Comparison of ENCODE assay signal across 9 cellular contexts in genomic region chr17:74768069-74768762, GRCh38. TPM values are rescaled to one million over a fixed set of nuclear protein-coding genes. Genes with fewer than 3 reads are reported as not detected.
DNase-seq lines count a peak whose midpoint lies in the region; ATAC-seq and TF ChIP-seq lines count a peak whose summit lies in the region.
"Had no signal": no experiment of that assay in that cellular context is flagged by ENCODE, and none has a peak within 500 bp of the region (broad histone marks: within the 10 kb centered on the region; RNA-seq: fewer than 3 reads in every experiment).

No MANE protein-coding gene starts in this region.

- DNase-seq in AG09319 (ENCODE audit: extremely low read depth, low read depth) (peak; percentile 16), NCI-H226 (peak; percentile 35), choroid plexus epithelial cell (ENCODE audit: low read depth) (peak; percentile 43), naive B cell (no peak), NOMO-1 treated with DMSO at 0.1 percent for 48 hours (lab: John Stamatoyannopoulos, UW; ENCODE audit: unreplicated experiment) (no peak), NCI-H1105 treated with DMSO at 0.1 percent for 48 hours (lab: John Stamatoyannopoulos, UW) (no peak)
- no peak for DNase-seq in NK-92 treated with Interleukin-12 subunit alpha and Interleukin-12 subunit beta, amount 100 ng/mL, for 24 hours (lab: John Stamatoyannopoulos, UW)
- DNase-seq: activated CD8-positive, alpha-beta memory T cell treated with anti-CD3 and anti-CD28 coated beads for 24 hours had no signal

- peaks cover 0 to 21% of the 10 kb centered on the region in 2 donors for H3K36me3 Mint-ChIP-seq in naive B cell

- TF ChIP-seq CTCF in AG09319 (IDR thresholded peaks at IDR 0.05; ENCODE audit: low read depth, low read length) (no peak), choroid plexus epithelial cell (conservative IDR thresholded peaks at IDR 0.05; ENCODE audit: low read depth, low read length) (no peak)

- H3K27ac Mint-ChIP-seq in naive B cell, result peak overlapping the region in 4 of 6 donors; percentile 37 to 75 (median 50)

- H3K4me3 ChIP-seq in choroid plexus epithelial cell (ENCODE audit: low read depth, low read length), result no peak overlapping the region

- H3K9me3 Mint-ChIP-seq in naive B cell, result no peaks in the 10 kb centered on the region

- H3K4me1 Mint-ChIP-seq in naive B cell, result peaks cover 12 to 17% (median 16%) of the 10 kb centered on the region in 3 donors

- no peaks in the 10 kb centered on the region for H3K27me3 Mint-ChIP-seq in naive B cell

- no peak overlapping the region for H3K4me3 Mint-ChIP-seq in naive B cell

- ATAC-seq in naive B cell (ENCODE audit: low read depth in 2 of 2), result no peak
- ATAC-seq in HG03025 (IDR thresholded peaks at IDR 0.05; ENCODE audit: low FRiP score, unreplicated experiment), result no peak

RNA-seq across cellular contexts. Expression of gene NAT9, which starts 7.9 kb away (rescaled TPM):
- 10 to 100 TPM in 5 of 6 donors, 1 to 10 TPM in 1; 9.6 to 29.0 (median 15.6) TPM for polyA plus RNA-seq in naive B cell (ENCODE audit: low read depth in 6 of 6)

RNA-seq across cellular contexts. Expression of gene NHERF1, which starts 19.8 kb away (rescaled TPM):
- polyA plus RNA-seq in naive B cell (ENCODE audit: low read depth in 6 of 6), result 100 to 1,000 TPM in 3 of 6 donors, 10 to 100 TPM in 3; 66.4 to 122 (median 95.9) TPM

RNA-seq across cellular contexts. Expression of gene RAB37, which starts 31.2 kb away (rescaled TPM):
- 10 to 100 TPM; 49.2 to 85.5 (median 56.4) TPM for polyA plus RNA-seq in naive B cell (ENCODE audit: low read depth in 6 of 6)

RNA-seq across cellular contexts. Expression of gene CD300LF, which starts 55.5 kb away (rescaled TPM):
- polyA plus RNA-seq in naive B cell (ENCODE audit: low read depth in 6 of 6), result 1 to 10 TPM in 2 of 6 donors, under 1 TPM in 4; 0.22 to 3.2 (median 0.43) TPM

Comparison
In these comparisons a context has a peak if more than half of its experiments do, and no peak if none do; other contexts are left out.
1. DNase-seq: peak in AG09319 (single experiment), NCI-H226 (single experiment) and choroid plexus epithelial cell (single experiment); none in naive B cell (single experiment), NOMO-1 treated with DMSO at 0.1 percent for 48 hours (single experiment), NCI-H1105 treated with DMSO at 0.1 percent for 48 hours (single experiment) and NK-92 treated with Interleukin-12 subunit alpha and Interleukin-12 subunit beta, amount 100 ng/mL, for 24 hours (single experiment).